32 cellular contexts compared by ENCODE assay signal in the genomic region with DNA sequence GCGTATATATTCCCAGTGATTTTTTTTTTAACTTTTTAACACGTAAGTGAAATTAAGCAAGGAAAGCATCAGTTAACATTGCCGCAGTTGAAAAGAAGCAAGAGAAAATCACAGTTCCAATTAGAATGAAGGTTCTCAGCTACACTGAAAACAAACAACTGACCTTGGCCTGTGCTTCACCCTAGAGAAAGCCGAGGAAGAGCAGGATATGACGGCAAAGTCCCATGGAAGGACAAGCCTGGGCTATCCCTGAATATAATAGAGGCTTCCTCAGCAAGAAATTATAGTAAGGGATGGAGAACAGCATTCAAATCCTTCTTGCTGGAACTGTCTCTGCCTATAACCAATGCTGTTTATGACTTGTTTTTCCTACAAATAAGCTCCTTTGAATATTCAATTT.
"Had no signal": no experiment of that assay in that cellular context is flagged by ENCODE, and none has a peak within 500 bp of the region (broad histone marks: within the 10 kb centered on the region; RNA-seq: fewer than 3 reads in every experiment).

No MANE protein-coding gene starts in this region.

- H3K27ac ChIP-seq: body of pancreas, esophagus muscularis mucosa, foreskin keratinocyte, gastrocnemius medialis had no signal

- H3K36me3 Mint-ChIP-seq: activated CD4-positive, alpha-beta memory T cell treated with anti-CD3 and anti-CD28 coated beads for 36 hours; activated naive CD4-positive, alpha-beta T cell treated with anti-CD3 and anti-CD28 coated beads, Interleukin-2, amount 10 ng/mL, durations not matched to agents 7 days and 5 days; activated naive CD4-positive, alpha-beta T cell treated with anti-CD3 and anti-CD28 coated beads, Interleukin-2, amount 50 U/mL, for 72 hours; activated naive CD8-positive, alpha-beta T cell treated with anti-CD3 and anti-CD28 coated beads, Interleukin-2, amount 10 ng/mL, durations not matched to agents 7 days and 5 days; T-cell had no signal

- FAIRE-seq: colon had no signal

- H3K36me3 ChIP-seq: esophagus muscularis mucosa, gastrocnemius medialis had no signal

- H3K9me3 Mint-ChIP-seq: activated CD4-positive, alpha-beta memory T cell treated with anti-CD3 and anti-CD28 coated beads for 36 hours; activated naive CD4-positive, alpha-beta T cell treated with anti-CD3 and anti-CD28 coated beads, Interleukin-2, amount 10 ng/mL, durations not matched to agents 7 days and 5 days; activated naive CD4-positive, alpha-beta T cell treated with anti-CD3 and anti-CD28 coated beads, Interleukin-2, amount 50 U/mL, for 72 hours; activated T-cell treated with anti-CD3 and anti-CD28 coated beads, Interleukin-2, amount 50 U/mL, for 24 hours; activated T-cell treated with anti-CD3 and anti-CD28 coated beads, Interleukin-2, amount 50 U/mL, for 72 hours; effector memory CD8-positive, alpha-beta T cell; T-cell had no signal

- DNase-seq: activated CD4-positive, alpha-beta memory T cell treated with anti-CD3 and anti-CD28 coated beads for 36 hours; activated CD4-positive, alpha-beta T cell treated with anti-CD3 and anti-CD28 coated beads for 36 hours; activated CD4-positive, alpha-beta T cell treated with anti-CD3 and anti-CD28 coated beads, Interleukin-2, amount 10 ng/mL, durations not matched to agents 24 days and 14 days; activated CD4-positive, CD25-positive, alpha-beta regulatory T cell; activated CD4-positive, CD25-positive, alpha-beta regulatory T cell treated with anti-CD3 and anti-CD28 coated beads, Interleukin-2, amount 50 U/mL, for 72 hours; activated CD8-positive, alpha-beta memory T cell treated with anti-CD3 and anti-CD28 coated beads, Interleukin-2, amount 50 U/mL, for 48 hours; activated gamma-delta T cell; activated naive CD4-positive, alpha-beta T cell; activated naive CD4-positive, alpha-beta T cell treated with anti-CD3 and anti-CD28 coated beads, Interleukin-2, amount 10 ng/mL, durations not matched to agents 7 days and 5 days; activated naive CD8-positive, alpha-beta T cell treated with anti-CD3 and anti-CD28 coated beads, Interleukin-2, amount 10 ng/mL, durations not matched to agents 7 days and 5 days; activated T-cell treated with anti-CD3 and anti-CD28 coated beads for 4 hours; activated T-cell treated with anti-CD3 and anti-CD28 coated beads, Interleukin-2, amount 50 U/mL, for 24 hours; activated T-cell treated with anti-CD3 and anti-CD28 coated beads, Interleukin-2, amount 50 U/mL, for 72 hours; amygdala; aorta; body of pancreas; caudate nucleus; cortex of kidney; dermis blood vessel endothelial cell; effector CD4-positive, alpha-beta T cell; effector memory CD8-positive, alpha-beta T cell; erythroblast; foreskin keratinocyte; gastrocnemius medialis; glutamatergic neuron; SW 1271; T-cell; T1000 had no signal

- H3K27me3 ChIP-seq: body of pancreas, esophagus muscularis mucosa, foreskin keratinocyte, gastrocnemius medialis had no signal

- H3K4me3 ChIP-seq: body of pancreas, esophagus muscularis mucosa, gastrocnemius medialis had no signal

- H3K27me3 Mint-ChIP-seq: activated CD4-positive, alpha-beta memory T cell treated with anti-CD3 and anti-CD28 coated beads for 36 hours; activated CD4-positive, alpha-beta T cell treated with anti-CD3 and anti-CD28 coated beads, Interleukin-2, amount 10 ng/mL, durations not matched to agents 24 days and 14 days; activated naive CD4-positive, alpha-beta T cell treated with anti-CD3 and anti-CD28 coated beads, Interleukin-2, amount 10 ng/mL, durations not matched to agents 7 days and 5 days; activated T-cell treated with anti-CD3 and anti-CD28 coated beads, Interleukin-2, amount 50 U/mL, for 24 hours; effector memory CD8-positive, alpha-beta T cell; T-cell had no signal

- H3K4me1 Mint-ChIP-seq: activated CD4-positive, alpha-beta T cell treated with anti-CD3 and anti-CD28 coated beads for 36 hours; activated CD4-positive, alpha-beta T cell treated with anti-CD3 and anti-CD28 coated beads, Interleukin-2, amount 10 ng/mL, durations not matched to agents 24 days and 14 days; activated naive CD4-positive, alpha-beta T cell treated with anti-CD3 and anti-CD28 coated beads, Interleukin-2, amount 10 ng/mL, durations not matched to agents 7 days and 5 days; activated naive CD8-positive, alpha-beta T cell treated with anti-CD3 and anti-CD28 coated beads, Interleukin-2, amount 10 ng/mL, durations not matched to agents 7 days and 5 days; T-cell had no signal

- H3K27ac Mint-ChIP-seq: activated CD4-positive, alpha-beta memory T cell treated with anti-CD3 and anti-CD28 coated beads for 36 hours; activated CD4-positive, alpha-beta T cell treated with anti-CD3 and anti-CD28 coated beads for 36 hours; activated CD4-positive, alpha-beta T cell treated with anti-CD3 and anti-CD28 coated beads, Interleukin-2, amount 10 ng/mL, durations not matched to agents 24 days and 14 days; activated naive CD4-positive, alpha-beta T cell treated with anti-CD3 and anti-CD28 coated beads, Interleukin-2, amount 10 ng/mL, durations not matched to agents 7 days and 5 days; activated naive CD4-positive, alpha-beta T cell treated with anti-CD3 and anti-CD28 coated beads, Interleukin-2, amount 50 U/mL, for 72 hours; activated naive CD8-positive, alpha-beta T cell treated with anti-CD3 and anti-CD28 coated beads, Interleukin-2, amount 10 ng/mL, durations not matched to agents 7 days and 5 days; activated T-cell treated with anti-CD3 and anti-CD28 coated beads, Interleukin-2, amount 50 U/mL, for 24 hours; activated T-cell treated with anti-CD3 and anti-CD28 coated beads, Interleukin-2, amount 50 U/mL, for 72 hours; effector memory CD8-positive, alpha-beta T cell; T-cell; T-helper 1 cell treated with Interleukin-12 subunit alpha and Interleukin-12 subunit beta and Interleukin-4 antibody, amounts not matched to agents 30 μg/mL and 1 μg/mL, for 36 hours had no signal

- H3K4me1 ChIP-seq: body of pancreas, gastrocnemius medialis had no signal

- ATAC-seq: activated CD4-positive, alpha-beta T cell treated with anti-CD3 and anti-CD28 coated beads for 36 hours; activated naive CD4-positive, alpha-beta T cell treated with anti-CD3 and anti-CD28 coated beads, Interleukin-2, amount 50 U/mL, for 72 hours; activated T-cell treated with anti-CD3 and anti-CD28 coated beads, Interleukin-2, amount 50 U/mL, for 72 hours; body of pancreas; effector memory CD8-positive, alpha-beta T cell; foreskin keratinocyte; gastrocnemius medialis; T-cell had no signal

- H3K4me3 Mint-ChIP-seq: activated CD4-positive, alpha-beta memory T cell treated with anti-CD3 and anti-CD28 coated beads for 36 hours; activated CD4-positive, alpha-beta T cell treated with anti-CD3 and anti-CD28 coated beads for 36 hours; activated CD4-positive, alpha-beta T cell treated with anti-CD3 and anti-CD28 coated beads, Interleukin-2, amount 10 ng/mL, durations not matched to agents 24 days and 14 days; activated naive CD4-positive, alpha-beta T cell treated with anti-CD3 and anti-CD28 coated beads, Interleukin-2, amount 10 ng/mL, durations not matched to agents 7 days and 5 days; activated naive CD8-positive, alpha-beta T cell treated with anti-CD3 and anti-CD28 coated beads, Interleukin-2, amount 10 ng/mL, durations not matched to agents 7 days and 5 days; activated T-cell treated with anti-CD3 and anti-CD28 coated beads, Interleukin-2, amount 50 U/mL, for 24 hours; activated T-cell treated with anti-CD3 and anti-CD28 coated beads, Interleukin-2, amount 50 U/mL, for 72 hours; effector memory CD8-positive, alpha-beta T cell; T-cell; T-helper 1 cell treated with Interleukin-12 subunit alpha and Interleukin-12 subunit beta and Interleukin-4 antibody, amounts not matched to agents 30 μg/mL and 1 μg/mL, for 36 hours had no signal

- H3K9me3 ChIP-seq: body of pancreas, esophagus muscularis mucosa, gastrocnemius medialis had no signal
